In the genomic region with DNA sequence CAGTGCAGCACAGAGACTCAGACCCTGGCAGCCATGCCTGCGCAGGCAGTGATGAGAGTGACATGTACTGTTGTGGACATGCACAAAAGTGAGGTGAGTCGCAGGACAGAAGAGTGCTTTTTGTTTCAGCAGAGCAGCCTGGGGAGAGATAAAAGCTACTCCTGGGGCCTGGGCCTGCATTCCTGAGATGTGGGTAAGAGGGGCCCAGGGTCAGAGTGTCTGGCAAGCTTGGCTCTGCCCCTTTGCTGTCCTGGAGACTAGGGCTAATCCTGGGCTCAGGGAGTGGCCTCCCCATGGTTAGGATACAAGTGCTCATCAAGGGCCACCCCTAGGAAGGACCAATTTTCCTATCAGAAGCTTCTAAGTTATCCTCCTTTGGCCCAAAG, we compare ENCODE assay signal across 23 cellular contexts. TPM values are rescaled to one million over a fixed set of nuclear protein-coding genes. Genes with fewer than 3 reads are reported as not detected.
DNase-seq lines count a peak whose midpoint lies in the region; ATAC-seq, FAIRE-seq and TF ChIP-seq lines count a peak whose summit lies in the region.
"Had no signal": no experiment of that assay in that cellular context is flagged by ENCODE, and none has a peak within 500 bp of the region (broad histone marks: within the 10 kb centered on the region; RNA-seq: fewer than 3 reads in every experiment).

No MANE protein-coding gene starts in this region.

- dilution Hi-C loops in IMR-90 (cut with HindIII; ENCODE audit: low sequenced_read_pairs, unreplicated experiment): no loop called here

- ATAC-seq in IMR-90 (ENCODE audit: low read depth) (no peak), HG02763 (IDR thresholded peaks at IDR 0.05; ENCODE audit: unreplicated experiment) (no peak)
- ATAC-seq: esophagus mucosa, foreskin keratinocyte had no signal

- CTCF ChIA-PET in Caco-2 (lab: Charles Lee): interaction anchor here (0.6 to 2.2 kb wide), 8 partner anchors 10 to 258 kb away, joined by 3 to 15 read pairs (median 4); partner anchors contain the start of gene MIEN1
- CTCF ChIA-PET in IMR-90 (lab: Yijun Ruan, JAX): no interaction called here

- no peak overlapping the region for H2BK20ac ChIP-seq in IMR-90 (ENCODE audit: low read depth, low read length)

- H3K27ac ChIP-seq in IMR-90 (ENCODE audit: insufficient read depth, low read length) (no peak overlapping the region), iPS-18a (ENCODE audit: low read length) (peak overlapping the region; percentile 66)
- H3K27ac ChIP-seq: foreskin keratinocyte, uterus had no signal

- H3K36me3 Mint-ChIP-seq in Caco-2 (ENCODE audit: insufficient read depth, unreplicated experiment) (peaks cover 11% of the 10 kb centered on the region), nephron (ENCODE audit: low read depth) (no peaks in the 10 kb centered on the region)

- H3K14ac ChIP-seq in IMR-90 (replicated peaks; ENCODE audit: low read depth, low read length): no peak overlapping the region

- no peak overlapping the region for H2AK9ac ChIP-seq in IMR-90 (replicated peaks; ENCODE audit: low read depth, low read length, poor library complexity)

- no peak overlapping the region for H3K9ac ChIP-seq in IMR-90 (ENCODE audit: low read depth, low read length)
- H3K9ac ChIP-seq in iPS-18a (ENCODE audit: low read length): no peak overlapping the region

- H2AFZ ChIP-seq in IMR-90 (replicated peaks; ENCODE audit: low read length, poor library complexity): peak overlapping the region; percentile 65

- TF ChIP-seq POLR2A in IMR-90 (IDR thresholded peaks at IDR 0.05; ENCODE audit: low read depth, low read length) (no peak), H54 (IDR thresholded peaks at IDR 0.05; ENCODE audit: low read depth, low read length) (no peak)

- H3K27me3 ChIP-seq in Caco-2 (replicated peaks; ENCODE audit: control insufficient read depth, insufficient read depth, low read length): no peaks in the 10 kb centered on the region
- H3K27me3 ChIP-seq in IMR-90 (ENCODE audit: control insufficient read depth, insufficient read depth, low read length): no peaks in the 10 kb centered on the region
- H3K27me3 ChIP-seq in iPS-18a (ENCODE audit: control insufficient read depth, insufficient read depth, low read length): no peaks in the 10 kb centered on the region
- H3K27me3 ChIP-seq: foreskin keratinocyte, uterus had no signal

- H4K91ac ChIP-seq in IMR-90 (ENCODE audit: insufficient read depth, low read depth, low read length): no peak overlapping the region

- H3K9me3 ChIP-seq in Caco-2: no peaks in the 10 kb centered on the region
- H3K9me3 ChIP-seq in IMR-90 (ENCODE audit: control insufficient read depth, insufficient read depth, low read length): no peaks in the 10 kb centered on the region
- no peaks in the 10 kb centered on the region for H3K9me3 ChIP-seq in iPS-18a (ENCODE audit: control insufficient read depth, low read depth, low read length)
- H3K9me3 ChIP-seq: mucosa of descending colon, uterus had no signal

- no peak overlapping the region for H2BK15ac ChIP-seq in IMR-90 (ENCODE audit: low read depth, low read length)

- DNase-seq in Caco-2: peak; percentile 61 to 79
- no peak for DNase-seq in IMR-90
- DNase-seq in epidermal melanocyte (ENCODE audit: insufficient read length, low spot score): no peak
- DNase-seq in H54 (ENCODE audit: insufficient read length, low spot score): no peak
- DNase-seq in SHP77 (lab: John Stamatoyannopoulos, UW): no peak
- DNase-seq: activated CD4-positive, alpha-beta T cell treated with anti-CD3 and anti-CD28 coated beads, Interleukin-2, amount 50 U/mL, for 4 hours; activated gamma-delta T cell; DMS79; effector CD8-positive, alpha-beta T cell; foreskin keratinocyte; NCI-H1105; NCI-H2029; NCI-H226; T-helper 9 cell; uterus had no signal

- no peak overlapping the region for H3K18ac ChIP-seq in IMR-90 (ENCODE audit: low read depth, low read length)

- H3K4me1 ChIP-seq in Caco-2: peaks cover 40% of the 10 kb centered on the region
- peaks cover 2% of the 10 kb centered on the region; the same call in 1 of the 2 replicates for H3K4me1 ChIP-seq in IMR-90 (ENCODE audit: control insufficient read depth, insufficient read depth, low read length)
- H3K4me1 ChIP-seq in iPS-18a (ENCODE audit: control insufficient read depth, low read depth, low read length): peaks cover 34% of the 10 kb centered on the region
- H3K4me1 ChIP-seq: foreskin keratinocyte, uterus had no signal

- no peak overlapping the region for H3K4me2 ChIP-seq in IMR-90 (ENCODE audit: low read depth, low read length)

- H3K4me3 Mint-ChIP-seq in Caco-2 (ENCODE audit: unreplicated experiment): peak overlapping the region; percentile 37
- H3K4me3 Mint-ChIP-seq in nephron: peak overlapping the region in 2 of 3 experiments; percentile 45 to 56
- H3K4me3 Mint-ChIP-seq: B cell had no signal

- H3K9me1 ChIP-seq in IMR-90 (ENCODE audit: insufficient read depth, low read length): 0 out of 2 replicates have a peak, but pooled peaks cover 6% of the 10 kb centered on the region

- BruUV-seq in Caco-2 (replicated peaks; lab: Mats Ljungman, UMichigan): no TSS peak
- no TSS peak for BruUV-seq in IMR-90 (replicated peaks; lab: Mats Ljungman, UMichigan)

- peaks cover 0 to 6% of the 10 kb centered on the region in 2 experiments; a peak in 1 of 4 replicates for H3K79me1 ChIP-seq in IMR-90 (ENCODE audit: low read depth in 1 of 2, low read length in 2 of 2)

- H2BK5ac ChIP-seq in IMR-90 (ENCODE audit: low read depth, low read length, poor library complexity, severe bottlenecking): peak overlapping the region; percentile 14

- no peak for TF ChIP-seq RAD21 in IMR-90 (IDR thresholded peaks at IDR 0.05; ENCODE audit: low read length)

- no peak overlapping the region for H3K4ac ChIP-seq in IMR-90 (ENCODE audit: low read depth, low read length)

- H3K27ac Mint-ChIP-seq in Caco-2 (ENCODE audit: unreplicated experiment) (peak overlapping the region; percentile 75), nephron (peak overlapping the region; percentile 97 to 100 (median 97))
- H3K27ac Mint-ChIP-seq: B cell had no signal

- no peak overlapping the region for H2AK5ac ChIP-seq in IMR-90 (ENCODE audit: low read depth, low read length)

- intact Hi-C loops in Caco-2 (cut with micrococcal nuclease; ENCODE audit: unreplicated experiment): loop anchor here (1.0 kb wide), 2 partner anchors 8 to 20 kb away; no protein-coding TSS in a partner anchor
- intact Hi-C loops in IMR-90 (cut with micrococcal nuclease): no loop called here

- in situ Hi-C loops in IMR-90 (cut with MboI; ENCODE audit: low sequenced_read_pairs): no loop called here

- no peak for TF ChIP-seq CTCF in Caco-2 (IDR thresholded peaks at IDR 0.05; ENCODE audit: insufficient read depth in 1 of 2, low read depth in 1 of 2, low read length in 1 of 2, severe bottlenecking in 1 of 2, unreplicated experiment in 1 of 2)
- no peak for TF ChIP-seq CTCF in IMR-90 (conservative IDR thresholded peaks at IDR 0.05; ENCODE audit: low read depth, low read length)
- no peak for TF ChIP-seq CTCF in nephron (IDR thresholded peaks at IDR 0.05; ENCODE audit: unreplicated experiment in 3 of 3)

- no peak overlapping the region for H4K5ac ChIP-seq in IMR-90 (ENCODE audit: low read depth, low read length)

- H2BK120ac ChIP-seq in IMR-90 (ENCODE audit: low read depth, low read length): no peak overlapping the region

- H3K56ac ChIP-seq in IMR-90 (ENCODE audit: extremely low read depth, insufficient read depth, low read length): no peak overlapping the region

- FAIRE-seq in H54 (lab: Jason Lieb, UNC): no peak

- POLR2A ChIA-PET in Caco-2 (lab: Charles Lee) (interaction anchor here (0.6 to 2.0 kb wide), 3 partner anchors 35 to 221 kb away, joined by 4 to 11 read pairs (median 9); partner anchors contain the start of gene MIEN1), IMR-90 (lab: Charles Lee; ENCODE audit: unreplicated experiment) (no interaction called here)

- H3K36me3 ChIP-seq in Caco-2 (ENCODE audit: control insufficient read depth, insufficient read depth, low read length): no peaks in the 10 kb centered on the region
- H3K36me3 ChIP-seq in IMR-90 (ENCODE audit: control insufficient read depth, insufficient read depth, low read length): no peaks in the 10 kb centered on the region
- H3K36me3 ChIP-seq in iPS-18a (ENCODE audit: control insufficient read depth, low read depth, low read length): no peaks in the 10 kb centered on the region
- H3K36me3 ChIP-seq: uterus had no signal

- WGBS in IMR-90 (ENCODE audit: extremely low coverage in 2 of 2, insufficient read length in 1 of 2), 2 experiments: no CpG with 5 or more reads among the region's 2 CpGs

- H3K23ac ChIP-seq in IMR-90 (ENCODE audit: low read depth, low read length): no peak overlapping the region

- H4K20me1 ChIP-seq in IMR-90 (ENCODE audit: insufficient read depth, low read length): no peaks in the 10 kb centered on the region

- H3K4me1 Mint-ChIP-seq in Caco-2 (ENCODE audit: low read depth, unreplicated experiment) (peaks cover 35% of the 10 kb centered on the region), nephron (no peaks in the 10 kb centered on the region)

- no peak overlapping the region for H4K8ac ChIP-seq in IMR-90 (ENCODE audit: low read depth in 2 of 2, low read length in 2 of 2)

- H3K27me3 Mint-ChIP-seq in Caco-2 (ENCODE audit: insufficient read depth, unreplicated experiment): no peaks in the 10 kb centered on the region
- peaks cover 9% of the 10 kb centered on the region for H3K27me3 Mint-ChIP-seq in nephron (ENCODE audit: low read depth)

- H3K4me3 ChIP-seq in Caco-2 (ENCODE audit: low read depth, low read length) (no peak overlapping the region), IMR-90 (ENCODE audit: insufficient read depth, low read depth, low read length) (no peak overlapping the region), iPS-18a (ENCODE audit: low read length) (no peak overlapping the region)
- H3K4me3 ChIP-seq: mucosa of descending colon, uterus had no signal

- H3K9me3 Mint-ChIP-seq in Caco-2 (ENCODE audit: unreplicated experiment) (no peaks in the 10 kb centered on the region), nephron (no peaks in the 10 kb centered on the region)
- H3K9me3 Mint-ChIP-seq: brain had no signal

RNA-seq across cellular contexts. Expression of gene ERBB2, which starts 4.8 kb away (rescaled TPM):
- 121 and 124 TPM in 2 replicates for total RNA-seq in Caco-2 (2022)
- total RNA-seq in IMR-90 (2012; rRNA removed): 26.1 and 28.7 TPM in 2 replicates
- polyA plus RNA-seq in IMR-90 (2012; rRNA removed): 33.3 and 34.6 TPM in 2 replicates
- 26.4 and 33.2 TPM in 2 replicates for polyA plus RNA-seq in IMR-90 (2012; cell fraction: cytosol; rRNA removed)
- 34.2 and 69.9 TPM in 2 replicates for polyA plus RNA-seq in IMR-90 (2012; cell fraction: nucleus; rRNA removed; ENCODE audit: low replicate concordance)

RNA-seq across cellular contexts. Expression of gene PGAP3, which starts 7.2 kb away (rescaled TPM):
- total RNA-seq in Caco-2 (2022) (14.7 and 17.4 TPM in 2 replicates), IMR-90 (2012; rRNA removed) (3.6 and 4.3 TPM in 2 replicates)
- polyA plus RNA-seq in IMR-90 (2012; rRNA removed): 9.8 and 10.4 TPM in 2 replicates
- polyA plus RNA-seq in IMR-90 (2012; cell fraction: cytosol; rRNA removed): 7.2 and 13.5 TPM in 2 replicates
- 40.4 and 52.8 TPM in 2 replicates for polyA plus RNA-seq in IMR-90 (2012; cell fraction: nucleus; rRNA removed; ENCODE audit: low replicate concordance)

RNA-seq across cellular contexts. Expression of gene PNMT, which starts 26.8 kb away (rescaled TPM):
- total RNA-seq in Caco-2 (2022): not detected in 2 replicates
- total RNA-seq in IMR-90 (2012; rRNA removed): not detected in 2 replicates
- polyA plus RNA-seq in IMR-90 (2012; rRNA removed): not detected in 2 replicates
- 0.08 TPM in 1 of 2 replicates, not detected in the other for polyA plus RNA-seq in IMR-90 (2012; cell fraction: cytosol; rRNA removed)
- polyA plus RNA-seq in IMR-90 (2012; cell fraction: nucleus; rRNA removed; ENCODE audit: low replicate concordance): not detected in 2 replicates
- total RNA-seq: A673, foreskin keratinocyte had no signal

RNA-seq across cellular contexts. Expression of gene TCAP, which starts 29.9 kb away (rescaled TPM):
- total RNA-seq in Caco-2 (2022): 1.6 TPM in 2 replicates
- total RNA-seq in IMR-90 (2012; rRNA removed): under 0.01 TPM in 2 replicates
- 0.21 and 0.26 TPM in 2 replicates for polyA plus RNA-seq in IMR-90 (2012; rRNA removed)
- 0.03 and 0.09 TPM in 2 replicates for polyA plus RNA-seq in IMR-90 (2012; cell fraction: cytosol; rRNA removed)
- polyA plus RNA-seq in IMR-90 (2012; cell fraction: nucleus; rRNA removed; ENCODE audit: low replicate concordance): 1.2 and 3.2 TPM in 2 replicates

RNA-seq across cellular contexts. Expression of gene MIEN1, which starts 35.2 kb away (rescaled TPM):
- total RNA-seq in Caco-2 (2022) (42.9 and 46.3 TPM in 2 replicates), IMR-90 (2012; rRNA removed) (20.3 and 22.2 TPM in 2 replicates)
- polyA plus RNA-seq in IMR-90 (2012; rRNA removed): 75.6 and 82.4 TPM in 2 replicates
- 81.7 and 149 TPM in 2 replicates for polyA plus RNA-seq in IMR-90 (2012; cell fraction: cytosol; rRNA removed)
- polyA plus RNA-seq in IMR-90 (2012; cell fraction: nucleus; rRNA removed; ENCODE audit: low replicate concordance): 24.0 and 30.9 TPM in 2 replicates

Comparison
In these comparisons a context has a peak if more than half of its experiments do, and no peak if none do; other contexts are left out.
1. DNase-seq: peak in Caco-2 (2 of 2); none in IMR-90 (single experiment), epidermal melanocyte (single experiment), H54 (single experiment) and SHP77 (0 of 2).